ENCODE assay signal across 21 cellular contexts in genomic region chr5:128303593-128303992, GRCh38.
DNase-seq lines count a peak whose midpoint lies in the region; ATAC-seq, FAIRE-seq and TF ChIP-seq lines count a peak whose summit lies in the region.
"Had no signal": no experiment of that assay in that cellular context is flagged by ENCODE, and none has a peak within 500 bp of the region (broad histone marks: within the 10 kb centered on the region; RNA-seq: fewer than 3 reads in every experiment).

No MANE protein-coding gene starts in this region.

- DNase-seq in cardiac muscle cell (ENCODE audit: low read depth in 1 of 2, low spot score in 1 of 2): no peak
- no peak for DNase-seq in cardiac septum (ENCODE audit: low spot score)
- peak; percentile 6 for DNase-seq in epithelial cell of prostate (ENCODE audit: low read depth, low spot score)
- DNase-seq in keratinocyte (ENCODE audit: low read depth, low spot score): no peak
- DNase-seq in stromal cell of bone marrow (ENCODE audit: low read depth): peak; percentile 36
- no peak for DNase-seq in small intestine
- DNase-seq: 8988T; Calu3; DMS79 treated with DMSO at 0.1 percent for 48 hours; GF-D8; H7; KG1; NCI-H2029; NCI-H526; NK-92 treated with Interleukin-12 subunit alpha and Interleukin-12 subunit beta, amount 100 ng/mL, for 24 hours; SJCRH30 had no signal

- ATAC-seq in GM18511 (IDR thresholded peaks at IDR 0.05; ENCODE audit: unreplicated experiment): no peak
- ATAC-seq in HG02973 (IDR thresholded peaks at IDR 0.05; ENCODE audit: unreplicated experiment): no peak
- ATAC-seq: PC-3, Right ventricle myocardium inferior had no signal

- no peaks in the 10 kb centered on the region for H3K79me2 ChIP-seq in keratinocyte (ENCODE audit: control insufficient read depth, insufficient read depth, low read length)

- H2AFZ ChIP-seq in keratinocyte (ENCODE audit: control insufficient read depth, low read length): no peak overlapping the region

- H3K4me3 ChIP-seq in cardiac muscle cell (no peak overlapping the region), keratinocyte (ENCODE audit: control insufficient read depth in 2 of 3, extremely low read depth in 1 of 3, insufficient read depth in 2 of 3, low read depth in 1 of 3, low read length in 3 of 3) (no peak overlapping the region), small intestine (ENCODE audit: low read depth in 1 of 2, low read length in 2 of 2) (no peak overlapping the region)
- H3K4me3 ChIP-seq: MG63, SJCRH30 had no signal

- no peak for TF ChIP-seq CTCF in cardiac muscle cell (IDR thresholded peaks at IDR 0.05; ENCODE audit: low read depth, low read length)
- TF ChIP-seq CTCF in keratinocyte (optimal IDR thresholded peaks at IDR 0.05 in 1 of 3, IDR thresholded peaks at IDR 0.05 in 1 of 3, conservative IDR thresholded peaks at IDR 0.05 in 1 of 3; ENCODE audit: extremely low read depth in 1 of 3, insufficient read depth in 2 of 3, low read length in 3 of 3): no peak

- H3K36me3 ChIP-seq in cardiac muscle cell: peaks cover 94% of the 10 kb centered on the region
- H3K36me3 ChIP-seq in keratinocyte (ENCODE audit: control insufficient read depth in 2 of 2, extremely low read depth in 1 of 2, insufficient read depth in 2 of 2, low read length in 2 of 2): peaks cover 0 to 4% of the 10 kb centered on the region in 2 experiments
- H3K36me3 ChIP-seq in small intestine (ENCODE audit: control insufficient read depth in 2 of 2, insufficient read depth in 2 of 2, low read length in 2 of 2): no peaks in the 10 kb centered on the region
- H3K36me3 ChIP-seq: MG63 had no signal

- H3K27ac ChIP-seq in cardiac muscle cell: peak overlapping the region; percentile 78
- peak overlapping the region; percentile 13 for H3K27ac ChIP-seq in epithelial cell of prostate
- peak overlapping the region; percentile 48 for H3K27ac ChIP-seq in keratinocyte (ENCODE audit: control insufficient read depth, insufficient read depth, low read length)
- no peak overlapping the region for H3K27ac ChIP-seq in small intestine (ENCODE audit: low read depth in 1 of 2, low read length in 1 of 2)
- H3K27ac ChIP-seq: SJCRH30 had no signal

- FAIRE-seq in keratinocyte (lab: Jason Lieb, UNC) (no peak), small intestine (lab: Jason Lieb, UNC) (no peak)

- H3K27me3 ChIP-seq in cardiac muscle cell: no peaks in the 10 kb centered on the region
- no peaks in the 10 kb centered on the region for H3K27me3 ChIP-seq in keratinocyte (ENCODE audit: control insufficient read depth, extremely low read depth, insufficient read depth, low read length)
- H3K27me3 ChIP-seq in small intestine (ENCODE audit: control insufficient read depth in 2 of 2, insufficient read depth in 2 of 2, low read length in 2 of 2): no peaks in the 10 kb centered on the region
- H3K27me3 ChIP-seq: MG63, SJCRH30 had no signal

- dilution Hi-C loops in keratinocyte (cut with MboI; ENCODE audit: extremely low pct_ligation_motif_present, low sequenced_read_pairs): no loop called here

- no peak overlapping the region for H3K9ac ChIP-seq in keratinocyte (ENCODE audit: control insufficient read depth, extremely low read depth, insufficient read depth, low read length)

- H3K9me3 ChIP-seq in cardiac muscle cell (ENCODE audit: low read depth) (no peaks in the 10 kb centered on the region), keratinocyte (ENCODE audit: control insufficient read depth, low read depth, low read length) (no peaks in the 10 kb centered on the region), small intestine (ENCODE audit: control insufficient read depth, low read depth) (no peaks in the 10 kb centered on the region)
- H3K9me3 ChIP-seq: MG63, SJCRH30 had no signal

- intact Hi-C loops in cardiac septum (cut with DNase I): no loop called here

- peak overlapping the region; percentile 55 for H3K4me2 ChIP-seq in keratinocyte (ENCODE audit: control insufficient read depth, extremely low read depth, insufficient read depth, low read depth, low read length)

- H3K9me1 ChIP-seq in keratinocyte (ENCODE audit: control insufficient read depth, extremely low read depth, insufficient read depth, low read length): no peaks in the 10 kb centered on the region

- H3K4me1 ChIP-seq in cardiac muscle cell (ENCODE audit: low read depth) (no peaks in the 10 kb centered on the region), keratinocyte (ENCODE audit: control insufficient read depth, extremely low read depth, insufficient read depth, low read length) (peaks cover 22% of the 10 kb centered on the region), small intestine (ENCODE audit: control insufficient read depth in 2 of 2, insufficient read depth in 1 of 2, low read depth in 1 of 2, low read length in 1 of 2) (no peaks in the 10 kb centered on the region)

- WGBS in small intestine, 3 donors: 16 to 39% (median 36%) methylated on average over 1 of the region's 1 CpG

- no peaks in the 10 kb centered on the region for H4K20me1 ChIP-seq in keratinocyte (ENCODE audit: control insufficient read depth, extremely low read depth, insufficient read depth, low read length)

Comparison
In these comparisons a context has a peak if more than half of its experiments do, and no peak if none do; other contexts are left out.
1. DNase-seq: peak in epithelial cell of prostate (single experiment) and stromal cell of bone marrow (single experiment); none in cardiac muscle cell (0 of 2), cardiac septum (single experiment), keratinocyte (single experiment) and small intestine (single experiment).
2. H3K27ac ChIP-seq: peak in cardiac muscle cell (single experiment), epithelial cell of prostate (single experiment) and keratinocyte (single experiment); none in small intestine (0 of 2).